Comparison of ENCODE assay signal across 15 cellular contexts in the genomic region with DNA sequence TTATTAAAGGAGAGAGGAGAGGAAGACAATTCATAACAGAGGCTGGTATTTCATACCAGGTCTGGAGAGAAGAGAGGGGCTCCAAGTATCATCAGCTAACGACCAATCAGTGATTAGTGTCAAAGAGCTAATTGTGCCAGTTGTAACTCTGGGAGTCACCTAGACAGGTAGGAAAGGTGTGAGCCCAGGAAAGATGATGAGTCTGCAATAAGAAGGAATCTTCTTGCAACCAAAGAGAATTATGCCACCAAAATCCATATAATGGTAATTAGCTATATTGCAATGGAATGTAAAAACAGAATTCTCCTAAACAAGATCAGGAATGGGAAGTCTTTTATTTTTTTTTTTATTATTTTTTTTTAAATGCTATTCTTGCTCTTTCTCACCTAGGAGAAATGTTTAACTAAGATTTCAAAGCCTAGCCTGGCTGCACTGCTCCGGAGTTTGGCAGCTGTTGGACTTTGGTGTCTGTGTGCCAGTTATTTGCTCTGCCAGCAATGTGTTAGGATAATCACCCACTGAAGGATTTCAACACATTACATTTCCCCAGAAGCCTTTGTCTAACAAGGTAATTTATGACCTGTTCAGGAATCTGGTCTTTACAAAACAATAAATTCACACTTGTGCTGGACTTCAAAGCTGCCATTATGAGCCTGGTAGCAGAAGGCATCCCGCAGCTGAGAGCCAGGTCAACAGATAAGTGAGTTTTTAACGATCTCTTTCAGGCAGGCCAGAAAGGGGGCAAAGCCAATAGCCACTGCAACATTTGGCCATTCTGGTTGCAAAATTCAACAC.
DNase-seq lines count a peak whose midpoint lies in the region; ATAC-seq lines count a peak whose summit lies in the region.
"Had no signal": no experiment of that assay in that cellular context is flagged by ENCODE, and none has a peak within 500 bp of the region (broad histone marks: within the 10 kb centered on the region; RNA-seq: fewer than 3 reads in every experiment).

No MANE protein-coding gene starts in this region.

- peak; percentile 6 for DNase-seq in Ammon's horn (ENCODE audit: low spot score)
- DNase-seq in NCI-H146 (lab: John Stamatoyannopoulos, UW), result peak; percentile 57
- DNase-seq in SW480 (ENCODE audit: low spot score), result peak; percentile 92
- peak; percentile 41 for DNase-seq in medulla oblongata (ENCODE audit: extremely low spot score)
- DNase-seq in stimulated activated CD4-positive, alpha-beta T cell treated with anti-CD3 and anti-CD28 coated beads, Interleukin-15, amount 100 ng/mL, for 24 hours, result no peak
- no peak for DNase-seq in retina
- DNase-seq: dermis blood vessel endothelial cell; NCI-H1048; NCI-H526; stimulated activated CD4-positive, alpha-beta T cell treated with anti-CD3 and anti-CD28 coated beads, Interleukin-2, amount 100 ng/mL, for 48 hours; stimulated activated CD8-positive, alpha-beta memory T cell treated with anti-CD3 and anti-CD28 coated beads, Interleukin-4, amount 100 ng/mL, for 48 hours had no signal

- ATAC-seq in GM18867 (IDR thresholded peaks at IDR 0.05; ENCODE audit: unreplicated experiment) (no peak), GM19455 (IDR thresholded peaks at IDR 0.05; ENCODE audit: unreplicated experiment) (no peak)
- ATAC-seq: activated CD4-positive, CD25-positive, alpha-beta regulatory T cell treated with anti-CD3 and anti-CD28 coated beads, Interleukin-2, amount 50 U/mL, for 24 hours; natural killer cell treated with Interleukin-12 subunit alpha and Interleukin-12 subunit beta and Interleukin-15 and Interleukin-18, amount 100 ng/mL, for 72 hours had no signal

Comparison
In these comparisons a context has a peak if more than half of its experiments do, and no peak if none do; other contexts are left out.
1. DNase-seq: peak in Ammon's horn (single experiment), NCI-H146 (single experiment), SW480 (single experiment) and medulla oblongata (single experiment); none in stimulated activated CD4-positive, alpha-beta T cell treated with anti-CD3 and anti-CD28 coated beads, Interleukin-15, amount 100 ng/mL, for 24 hours (single experiment) and retina (single experiment).